ENCODE assay signal across 16 cellular contexts in genomic region chr6:134342211-134342610, GRCh38.
"Had no signal": no experiment of that assay in that cellular context is flagged by ENCODE, and none has a peak within 500 bp of the region (broad histone marks: within the 10 kb centered on the region; RNA-seq: fewer than 3 reads in every experiment).

No MANE protein-coding gene starts in this region.

- H2AFZ ChIP-seq: neural progenitor cell had no signal

- H3K4me2 ChIP-seq: neural progenitor cell, smooth muscle cell had no signal

- H3K36me3 ChIP-seq: cardiac muscle cell, neural progenitor cell, tibial nerve, uterus had no signal

- H3K27me3 ChIP-seq: cardiac muscle cell, neural progenitor cell, tibial nerve, uterus had no signal

- H3K9me3 ChIP-seq: tibial nerve, uterus had no signal

- ATAC-seq: activated naive CD4-positive, alpha-beta T cell treated with anti-CD3 and anti-CD28 coated beads, Interleukin-2, amount 50 U/mL, for 72 hours; effector memory CD8-positive, alpha-beta T cell; naive thymus-derived CD4-positive, alpha-beta T cell; sciatic nerve; stimulated activated naive B cell treated with anti-CD40 and anti-IgM and Interleukin-4, amounts not matched to agents 10 μg/mL and 1 μg/mL and 100 μg/mL, for 72 hours had no signal

- H3K4me1 ChIP-seq: neural progenitor cell, uterus had no signal

- DNase-seq: activated CD4-positive, alpha-beta T cell treated with anti-CD3 and anti-CD28 coated beads for 1 hour; activated gamma-delta T cell; effector memory CD8-positive, alpha-beta T cell; foreskin melanocyte; head of caudate nucleus; mesendoderm; naive thymus-derived CD4-positive, alpha-beta T cell; stimulated activated naive B cell treated with anti-CD40 and anti-IgM and Interleukin-4, amounts not matched to agents 10 μg/mL and 1 μg/mL and 100 μg/mL, for 72 hours; T1000 had no signal

- H3K4me3 ChIP-seq: cardiac muscle cell, neural progenitor cell, smooth muscle cell, tibial nerve, uterus had no signal

- H3K9ac ChIP-seq: neural progenitor cell had no signal

- H3K27ac ChIP-seq: cardiac muscle cell, neural progenitor cell, tibial nerve had no signal
